25 cellular contexts compared by ENCODE assay signal in genomic region chr1:25932321-25932720, GRCh38. TPM values are rescaled to one million over a fixed set of nuclear protein-coding genes. Genes with fewer than 3 reads are reported as not detected.
DNase-seq lines count a peak whose midpoint lies in the region; ATAC-seq, FAIRE-seq and TF ChIP-seq lines count a peak whose summit lies in the region.
"Had no signal": no experiment of that assay in that cellular context is flagged by ENCODE, and none has a peak within 500 bp of the region (broad histone marks: within the 10 kb centered on the region; RNA-seq: fewer than 3 reads in every experiment).

No MANE protein-coding gene starts in this region.

- no peaks in the 10 kb centered on the region for H3K79me2 ChIP-seq in PC-3 (ENCODE audit: low read length)

- TF ChIP-seq CTCF in LNCaP clone FGC (IDR thresholded peaks at IDR 0.05; ENCODE audit: control insufficient read depth, extremely low read depth, insufficient read depth) = no peak
- TF ChIP-seq CTCF in PC-3 (conservative IDR thresholded peaks at IDR 0.05; ENCODE audit: low read depth, low read length) = no peak
- no peak for TF ChIP-seq CTCF in glutamatergic neuron (IDR thresholded peaks at IDR 0.05; ENCODE audit: partially characterized antibody, unreplicated experiment)

- WGBS in small intestine, 3 donors = 29 to 56% (median 51%) methylated on average over 5 of the region's 5 CpGs

- intact Hi-C loops in PC-3 (cut with micrococcal nuclease) = no loop called here

- H2AFZ ChIP-seq in PC-3 (ENCODE audit: low read length) = no peak overlapping the region

- POLR2A ChIA-PET in PC-3 (lab: Charles Lee; ENCODE audit: unreplicated experiment) = interaction anchor here (0.5 kb wide), 1 partner anchor 70 kb away, joined by 4 read pairs; no protein-coding TSS in a partner anchor

- CTCF ChIA-PET in PC-3 (lab: Charles Lee) = no interaction called here

- DNase-seq in LNCaP clone FGC (ENCODE audit: low read depth) (peak; percentile 25), PC-3 (no peak), glutamatergic neuron (no peak), small intestine (peak; percentile 10), COLO829 (ENCODE audit: low spot score) (no peak)
- no peak for DNase-seq in activated CD4-positive, alpha-beta T cell treated with anti-CD3 and anti-CD28 coated beads, Interleukin-2, amount 50 U/mL, for 1 hour
- DNase-seq: DMS153, H9, HFFc6, IMR-90, NCI-H1092, NCI-H1417 treated with DMSO at 0.1 percent for 48 hours, NCI-H1694 treated with DMSO at 0.1 percent for 48 hours, NCI-H2081, NCI-H345, NCI-H510A treated with DMSO at 0.1 percent for 48 hours, NCI-H748 treated with DMSO at 0.1 percent for 48 hours, SIG-M5 had no signal

- H3K36me3 Mint-ChIP-seq in glutamatergic neuron (ENCODE audit: unreplicated experiment) = no peaks in the 10 kb centered on the region

- no peaks in the 10 kb centered on the region for H4K20me1 ChIP-seq in PC-3 (ENCODE audit: low read length)

- H3K4me2 ChIP-seq in PC-3 (ENCODE audit: low read length) = no peak overlapping the region
- H3K4me2 ChIP-seq: GM23338, KMS-11 had no signal

- peaks cover 10% of the 10 kb centered on the region for H3K27me3 Mint-ChIP-seq in glutamatergic neuron (ENCODE audit: unreplicated experiment)

- H3K27ac ChIP-seq in PC-3 (ENCODE audit: low read length) (no peak overlapping the region), small intestine (ENCODE audit: low read depth in 1 of 2, low read length in 1 of 2) (no peak overlapping the region)
- H3K27ac ChIP-seq: KMS-11, RWPE1, SK-N-MC had no signal

- no peak overlapping the region for H3K4me3 ChIP-seq in LNCaP clone FGC (ENCODE audit: low read depth, low read length)
- H3K4me3 ChIP-seq in PC-3 (ENCODE audit: low read length) = no peak overlapping the region
- H3K4me3 ChIP-seq in small intestine (ENCODE audit: low read depth in 1 of 2, low read length in 2 of 2) = no peak overlapping the region
- H3K4me3 ChIP-seq: GM23338, SK-N-MC had no signal

- H3K36me3 ChIP-seq in PC-3 (ENCODE audit: low read depth, low read length) (no peaks in the 10 kb centered on the region), small intestine (ENCODE audit: control insufficient read depth in 2 of 2, insufficient read depth in 2 of 2, low read length in 2 of 2) (no peaks in the 10 kb centered on the region)

- peaks cover 6% of the 10 kb centered on the region for H3K9me3 Mint-ChIP-seq in glutamatergic neuron (ENCODE audit: unreplicated experiment)
- H3K9me3 Mint-ChIP-seq: GM23338, H9, HFFc6 had no signal

- no peak overlapping the region for H3K4me3 Mint-ChIP-seq in glutamatergic neuron (ENCODE audit: unreplicated experiment)
- H3K4me3 Mint-ChIP-seq: GM23338, H9, HFFc6 had no signal

- FAIRE-seq in small intestine (lab: Jason Lieb, UNC) = no peak
- FAIRE-seq: GM18507 had no signal

- H3K4me1 ChIP-seq in PC-3 (ENCODE audit: insufficient read depth, low read length) (no peaks in the 10 kb centered on the region), small intestine (ENCODE audit: control insufficient read depth in 2 of 2, insufficient read depth in 1 of 2, low read depth in 1 of 2, low read length in 1 of 2) (no peaks in the 10 kb centered on the region)

- peaks cover 31% of the 10 kb centered on the region for H3K4me1 Mint-ChIP-seq in glutamatergic neuron (ENCODE audit: low read depth, unreplicated experiment)

- H3K27me3 ChIP-seq in PC-3 (ENCODE audit: low read length) = no peaks in the 10 kb centered on the region
- no peaks in the 10 kb centered on the region for H3K27me3 ChIP-seq in small intestine (ENCODE audit: control insufficient read depth in 2 of 2, insufficient read depth in 2 of 2, low read length in 2 of 2)

- H3K9me3 ChIP-seq in PC-3 (ENCODE audit: low read length) (no peaks in the 10 kb centered on the region), small intestine (ENCODE audit: control insufficient read depth, low read depth) (no peaks in the 10 kb centered on the region)

- no peak overlapping the region for H3K9ac ChIP-seq in PC-3 (ENCODE audit: low read length)
- H3K9ac ChIP-seq: KMS-11 had no signal

- no peaks in the 10 kb centered on the region for H3F3A ChIP-seq in PC-3 (ENCODE audit: low read length, unreplicated experiment)

- ATAC-seq in PC-3 = peak; percentile 43
- ATAC-seq in HG03378 (IDR thresholded peaks at IDR 0.05; ENCODE audit: unreplicated experiment) = no peak
- ATAC-seq: GM23338, Panc1 had no signal

- H3K9me2 ChIP-seq in PC-3 (replicated peaks; ENCODE audit: low read length) = no peaks in the 10 kb centered on the region

- H3K27ac Mint-ChIP-seq in glutamatergic neuron (ENCODE audit: unreplicated experiment) = peak overlapping the region; percentile 23
- H3K27ac Mint-ChIP-seq: GM23338, H9, HFFc6 had no signal

- BruUV-seq in PC-3 (replicated peaks; lab: Mats Ljungman, UMichigan) = no TSS peak

RNA-seq across cellular contexts. Expression of gene STMN1, which starts 26.1 kb away (rescaled TPM):
- 177 and 206 TPM in 2 replicates for total RNA-seq in PC-3 (2014; rRNA removed)
- 2,298 TPM for total RNA-seq in glutamatergic neuron (ENCODE audit: unreplicated experiment)
- 100 to 1,000 TPM in 1 of 3 donors, 10 to 100 TPM in 2; 30.9 to 248 (median 37.3) TPM for polyA plus RNA-seq in small intestine

RNA-seq across cellular contexts. Expression of gene PAQR7, which starts 56.8 kb away (rescaled TPM):
- 6.4 and 7.2 TPM in 2 replicates for total RNA-seq in PC-3 (2014; rRNA removed)
- total RNA-seq in glutamatergic neuron (ENCODE audit: unreplicated experiment) = 6.4 TPM
- 10 to 100 TPM; 10.2 to 53.9 (median 23.5) TPM for polyA plus RNA-seq in small intestine

Comparison
In these comparisons a context has a peak if more than half of its experiments do, and no peak if none do; other contexts are left out.
1. DNase-seq: peak in LNCaP clone FGC (single experiment) and small intestine (single experiment); none in PC-3 (single experiment), glutamatergic neuron (single experiment), activated CD4-positive, alpha-beta T cell treated with anti-CD3 and anti-CD28 coated beads, Interleukin-2, amount 50 U/mL, for 1 hour (single experiment) and COLO829 (single experiment).
2. RNA of gene STMN1, which starts 26.1 kb away (total RNA-seq): 2,298 TPM in glutamatergic neuron (single experiment); 177 to 206 TPM in PC-3; every median in the first group is over 10 times any median in the second.